In the genomic region with DNA sequence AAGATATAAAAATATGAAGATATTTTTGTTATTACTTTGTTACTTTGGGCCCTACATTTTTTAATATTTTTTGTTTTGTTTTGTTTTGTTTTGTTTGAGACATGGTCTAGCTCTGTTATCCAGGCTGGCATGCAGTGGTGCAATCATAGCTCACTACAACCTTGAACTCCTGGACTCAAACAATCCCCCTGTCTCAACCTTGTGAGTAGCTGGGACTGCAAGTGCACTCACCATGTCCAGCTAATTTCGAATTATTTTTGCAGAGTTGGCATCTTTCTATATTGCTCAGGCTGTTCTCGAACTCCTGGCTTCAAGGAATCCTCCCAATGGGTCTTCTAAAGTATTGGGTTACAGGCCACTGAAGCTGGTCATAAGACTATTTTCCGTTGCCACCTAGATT, we compare ENCODE assay signal across 3 cellular contexts.
TF ChIP-seq lines count a peak whose summit lies in the region.

No MANE protein-coding gene starts in this region.

TF ChIP-seq in HepG2, 621 proteins besides CTCF, POLR2A, EP300 and RAD21 (continues in another document):
- peak; percentile 72; the same call in 1 of the 2 replicates for TF ChIP-seq FOXO1 (CRISPR knock-in tag; IDR thresholded peaks at IDR 0.05)
- TF ChIP-seq HNF4A (CRISPR knock-in tag; IDR thresholded peaks at IDR 0.05): peak; percentile 92
- TF ChIP-seq MAFK (conservative IDR thresholded peaks at IDR 0.05 in 1 of 2, IDR thresholded peaks at IDR 0.05 in 1 of 2; ENCODE audit: low read length in 2 of 2): peak; percentile 87 to 93
- no peak for TF ChIP-seq ZNF569 (CRISPR knock-in tag; IDR thresholded peaks at IDR 0.05; ENCODE audit: borderline replicate concordance)
- TF ChIP-seq NCOA2 (CRISPR knock-in tag; IDR thresholded peaks at IDR 0.05): peak; percentile 43; the same call in 1 of the 2 replicates
- TF ChIP-seq, protein P1, sequence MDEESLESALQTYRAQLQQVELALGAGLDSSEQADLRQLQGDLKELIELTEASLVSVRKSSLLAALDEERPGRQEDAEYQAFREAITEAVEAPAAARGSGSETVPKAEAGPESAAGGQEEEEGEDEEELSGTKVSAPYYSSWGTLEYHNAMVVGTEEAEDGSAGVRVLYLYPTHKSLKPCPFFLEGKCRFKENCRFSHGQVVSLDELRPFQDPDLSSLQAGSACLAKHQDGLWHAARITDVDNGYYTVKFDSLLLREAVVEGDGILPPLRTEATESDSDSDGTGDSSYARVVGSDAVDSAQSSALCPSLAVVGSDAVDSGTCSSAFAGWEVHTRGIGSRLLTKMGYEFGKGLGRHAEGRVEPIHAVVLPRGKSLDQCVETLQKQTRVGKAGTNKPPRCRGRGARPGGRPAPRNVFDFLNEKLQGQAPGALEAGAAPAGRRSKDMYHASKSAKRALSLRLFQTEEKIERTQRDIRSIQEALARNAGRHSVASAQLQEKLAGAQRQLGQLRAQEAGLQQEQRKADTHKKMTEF (CRISPR knock-in tag; IDR thresholded peaks at IDR 0.05): peak; percentile 33; the same call in 1 of the 2 replicates
- TF ChIP-seq FOXA3 (CRISPR knock-in tag; IDR thresholded peaks at IDR 0.05): peak; percentile 46; the same call in 1 of the 2 replicates
- TF ChIP-seq MED1 (CRISPR knock-in tag; IDR thresholded peaks at IDR 0.05): 0 out of 2 replicates have a peak, but pooled peaks have one; percentile 23
- 0 out of 2 replicates have a peak, but pooled peaks have one; percentile 17 for TF ChIP-seq POGZ (CRISPR knock-in tag; IDR thresholded peaks at IDR 0.05)
- TF ChIP-seq, protein P2, sequence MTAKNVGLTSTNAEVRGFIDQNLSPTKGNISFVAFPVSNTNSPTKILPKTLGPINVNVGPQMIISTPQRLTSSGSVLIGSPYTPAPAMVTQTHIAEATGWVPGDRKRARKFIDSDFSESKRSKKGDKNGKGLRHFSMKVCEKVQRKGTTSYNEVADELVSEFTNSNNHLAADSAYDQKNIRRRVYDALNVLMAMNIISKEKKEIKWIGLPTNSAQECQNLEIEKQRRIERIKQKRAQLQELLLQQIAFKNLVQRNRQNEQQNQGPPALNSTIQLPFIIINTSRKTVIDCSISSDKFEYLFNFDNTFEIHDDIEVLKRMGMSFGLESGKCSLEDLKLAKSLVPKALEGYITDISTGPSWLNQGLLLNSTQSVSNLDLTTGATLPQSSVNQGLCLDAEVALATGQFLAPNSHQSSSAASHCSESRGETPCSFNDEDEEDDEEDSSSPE (CRISPR knock-in tag; IDR thresholded peaks at IDR 0.05): no peak
- TF ChIP-seq ZMYM4 (CRISPR knock-in tag; IDR thresholded peaks at IDR 0.05): peak; percentile 44; the same call in 1 of the 2 replicates
- no peak for TF ChIP-seq FOXA1 (IDR thresholded peaks at IDR 0.05)
- no peak for TF ChIP-seq FOXA1 (CRISPR knock-in tag; IDR thresholded peaks at IDR 0.05)
- TF ChIP-seq, protein P3, sequence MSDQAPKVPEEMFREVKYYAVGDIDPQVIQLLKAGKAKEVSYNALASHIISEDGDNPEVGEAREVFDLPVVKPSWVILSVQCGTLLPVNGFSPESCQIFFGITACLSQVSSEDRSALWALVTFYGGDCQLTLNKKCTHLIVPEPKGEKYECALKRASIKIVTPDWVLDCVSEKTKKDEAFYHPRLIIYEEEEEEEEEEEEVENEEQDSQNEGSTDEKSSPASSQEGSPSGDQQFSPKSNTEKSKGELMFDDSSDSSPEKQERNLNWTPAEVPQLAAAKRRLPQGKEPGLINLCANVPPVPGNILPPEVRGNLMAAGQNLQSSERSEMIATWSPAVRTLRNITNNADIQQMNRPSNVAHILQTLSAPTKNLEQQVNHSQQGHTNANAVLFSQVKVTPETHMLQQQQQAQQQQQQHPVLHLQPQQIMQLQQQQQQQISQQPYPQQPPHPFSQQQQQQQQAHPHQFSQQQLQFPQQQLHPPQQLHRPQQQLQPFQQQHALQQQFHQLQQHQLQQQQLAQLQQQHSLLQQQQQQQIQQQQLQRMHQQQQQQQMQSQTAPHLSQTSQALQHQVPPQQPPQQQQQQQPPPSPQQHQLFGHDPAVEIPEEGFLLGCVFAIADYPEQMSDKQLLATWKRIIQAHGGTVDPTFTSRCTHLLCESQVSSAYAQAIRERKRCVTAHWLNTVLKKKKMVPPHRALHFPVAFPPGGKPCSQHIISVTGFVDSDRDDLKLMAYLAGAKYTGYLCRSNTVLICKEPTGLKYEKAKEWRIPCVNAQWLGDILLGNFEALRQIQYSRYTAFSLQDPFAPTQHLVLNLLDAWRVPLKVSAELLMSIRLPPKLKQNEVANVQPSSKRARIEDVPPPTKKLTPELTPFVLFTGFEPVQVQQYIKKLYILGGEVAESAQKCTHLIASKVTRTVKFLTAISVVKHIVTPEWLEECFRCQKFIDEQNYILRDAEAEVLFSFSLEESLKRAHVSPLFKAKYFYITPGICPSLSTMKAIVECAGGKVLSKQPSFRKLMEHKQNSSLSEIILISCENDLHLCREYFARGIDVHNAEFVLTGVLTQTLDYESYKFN (CRISPR knock-in tag; conservative IDR thresholded peaks at IDR 0.05): peak; percentile 75

TF ChIP-seq in A549, 52 proteins besides CTCF, POLR2A, EP300 and RAD21:
- peak; percentile 2 for TF ChIP-seq MAFK (IDR thresholded peaks at IDR 0.05; ENCODE audit: partially characterized antibody)
- TF ChIP-seq RFX5 (IDR thresholded peaks at IDR 0.05): no peak
- TF ChIP-seq CHD4 (IDR thresholded peaks at IDR 0.05; ENCODE audit: borderline replicate concordance): no peak
- no peak for TF ChIP-seq FOXS1 (CRISPR knock-in tag; IDR thresholded peaks at IDR 0.05)

TF ChIP-seq in H1, 55 proteins besides CTCF, POLR2A, EP300 and RAD21:
- no peak for TF ChIP-seq RBBP5 (IDR thresholded peaks at IDR 0.05; ENCODE audit: borderline replicate concordance, low read depth, low read length)
- no peak for TF ChIP-seq CHD1 (IDR thresholded peaks at IDR 0.05; ENCODE audit: low read depth, low read length)
- TF ChIP-seq SP2 (IDR thresholded peaks at IDR 0.05; ENCODE audit: low read length): no peak
- TF ChIP-seq SP4 (IDR thresholded peaks at IDR 0.05; ENCODE audit: low read length): no peak
TF ChIP-seq in H1: peak in this region for 0.
